Comparison of ENCODE assay signal across 1 cellular context in the genomic region with DNA sequence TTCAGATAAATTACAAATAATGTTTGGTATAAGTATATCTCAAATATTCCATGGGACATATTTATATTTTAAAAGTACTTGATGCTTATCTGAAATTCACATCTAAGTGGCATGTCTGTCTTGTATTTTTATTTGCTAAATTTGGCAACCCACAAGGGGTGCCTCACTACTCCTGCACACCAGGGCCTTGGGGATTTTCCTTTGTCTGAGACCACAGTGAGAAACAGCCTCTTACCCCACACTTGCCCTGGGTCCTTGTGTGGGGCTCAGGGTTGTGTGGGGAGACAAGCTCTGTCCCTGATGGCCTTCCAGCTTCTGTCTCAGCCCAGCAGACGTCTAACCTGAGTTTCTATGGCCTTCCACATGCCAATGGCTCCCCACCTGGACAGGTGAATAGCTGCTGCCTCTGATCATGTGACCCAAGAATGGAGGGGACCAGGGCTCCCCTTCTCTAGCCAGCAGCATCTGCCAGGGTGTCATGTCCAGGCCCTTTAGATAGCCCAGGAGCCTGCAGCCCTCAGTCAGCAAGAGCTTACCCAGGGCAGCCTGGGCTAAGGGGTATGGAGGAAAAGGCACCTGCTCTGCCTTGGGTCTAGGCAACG.
TF ChIP-seq lines count a peak whose summit lies in the region.

No MANE protein-coding gene starts in this region.

TF ChIP-seq in SK-N-SH, 30 proteins besides CTCF, POLR2A, EP300 and RAD21 (continued from another document):
- TF ChIP-seq, protein P1, sequence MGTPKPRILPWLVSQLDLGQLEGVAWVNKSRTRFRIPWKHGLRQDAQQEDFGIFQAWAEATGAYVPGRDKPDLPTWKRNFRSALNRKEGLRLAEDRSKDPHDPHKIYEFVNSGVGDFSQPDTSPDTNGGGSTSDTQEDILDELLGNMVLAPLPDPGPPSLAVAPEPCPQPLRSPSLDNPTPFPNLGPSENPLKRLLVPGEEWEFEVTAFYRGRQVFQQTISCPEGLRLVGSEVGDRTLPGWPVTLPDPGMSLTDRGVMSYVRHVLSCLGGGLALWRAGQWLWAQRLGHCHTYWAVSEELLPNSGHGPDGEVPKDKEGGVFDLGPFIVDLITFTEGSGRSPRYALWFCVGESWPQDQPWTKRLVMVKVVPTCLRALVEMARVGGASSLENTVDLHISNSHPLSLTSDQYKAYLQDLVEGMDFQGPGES (IDR thresholded peaks at IDR 0.05; ENCODE audit: low read depth, low read length) = no peak
- TF ChIP-seq FOXJ3 (CRISPR knock-in tag; IDR thresholded peaks at IDR 0.05) = no peak
- no peak for TF ChIP-seq SMC3 (IDR thresholded peaks at IDR 0.05; ENCODE audit: low read depth, low read length)
- TF ChIP-seq RFX5 (IDR thresholded peaks at IDR 0.05; ENCODE audit: low read length) = no peak
- TF ChIP-seq, protein P2, sequence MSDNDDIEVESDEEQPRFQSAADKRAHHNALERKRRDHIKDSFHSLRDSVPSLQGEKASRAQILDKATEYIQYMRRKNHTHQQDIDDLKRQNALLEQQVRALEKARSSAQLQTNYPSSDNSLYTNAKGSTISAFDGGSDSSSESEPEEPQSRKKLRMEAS (IDR thresholded peaks at IDR 0.05; ENCODE audit: low read depth) = no peak
